ENCODE assay signal across 1 cellular context in genomic region chr19:43474487-43474886, GRCh38.
TF ChIP-seq lines count a peak whose summit lies in the region.

No MANE protein-coding gene starts in this region.

TF ChIP-seq in endothelial cell of umbilical vein, 7 proteins besides CTCF, POLR2A, EP300 and RAD21:
- TF ChIP-seq GATA2 (IDR thresholded peaks at IDR 0.05; ENCODE audit: insufficient read depth, insufficient read length, low read depth, low read length): no peak
- no peak for TF ChIP-seq EZH2 (IDR thresholded peaks at IDR 0.05; ENCODE audit: borderline replicate concordance, low read depth, low read length, severe bottlenecking)
- no peak for TF ChIP-seq MAX (IDR thresholded peaks at IDR 0.05; ENCODE audit: insufficient read depth, insufficient read length)
- TF ChIP-seq FOS (IDR thresholded peaks at IDR 0.05; ENCODE audit: borderline replicate concordance, insufficient read depth, low read length): no peak
- TF ChIP-seq JUN (IDR thresholded peaks at IDR 0.05; ENCODE audit: borderline replicate concordance, insufficient read depth, insufficient read length, low read depth): no peak
